8 cellular contexts compared by ENCODE assay signal in the genomic region with DNA sequence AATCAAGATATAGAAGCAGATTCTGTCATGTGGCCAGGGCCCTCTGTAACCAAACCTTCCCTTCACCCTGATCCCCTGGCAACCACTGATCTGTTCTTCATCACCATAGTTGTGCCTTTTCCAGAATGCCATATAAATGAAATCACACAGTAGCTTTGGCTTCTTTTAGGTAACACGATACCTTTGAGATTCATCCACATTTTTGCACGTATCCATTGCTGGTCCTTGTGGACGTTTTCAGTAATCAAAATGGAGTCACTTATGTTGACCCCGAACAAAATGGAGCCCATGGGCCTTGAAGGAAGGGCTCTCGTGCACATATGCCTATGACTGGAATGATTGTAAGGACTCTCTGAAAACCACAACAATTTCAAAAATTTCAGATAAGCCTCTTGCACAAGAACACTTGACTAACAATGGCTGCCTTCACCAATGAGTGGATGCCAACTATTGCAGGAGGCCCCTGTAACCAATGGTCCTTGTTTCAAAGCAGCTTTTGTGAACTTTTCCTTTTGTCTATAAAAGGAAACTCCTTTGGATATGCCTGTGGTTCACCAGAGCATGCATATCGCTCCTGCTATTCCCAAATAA.
DNase-seq lines count a peak whose midpoint lies in the region; TF ChIP-seq lines count a peak whose summit lies in the region.

No MANE protein-coding gene starts in this region.

- H3K4me3 Mint-ChIP-seq in Caco-2 (ENCODE audit: unreplicated experiment) (peak overlapping the region; percentile 2), immature natural killer cell (no peak overlapping the region)
- no peak overlapping the region for H3K4me3 Mint-ChIP-seq in activated T-cell treated with anti-CD3 and anti-CD28 coated beads, Interleukin-2, amount 50 U/mL, for 24 hours

- peaks cover 12% of the 10 kb centered on the region for H3K9me3 ChIP-seq in Caco-2
- no peaks in the 10 kb centered on the region for H3K9me3 ChIP-seq in mammary epithelial cell (replicated peaks; ENCODE audit: insufficient read depth, low read length)

- no TSS peak for BruUV-seq in Caco-2 (replicated peaks; lab: Mats Ljungman, UMichigan)
- BruUV-seq in mammary epithelial cell (replicated peaks; lab: Mats Ljungman, UMichigan), result no TSS peak

- peaks cover 41% of the 10 kb centered on the region for H3K4me1 Mint-ChIP-seq in Caco-2 (ENCODE audit: low read depth, unreplicated experiment)
- no peaks in the 10 kb centered on the region for H3K4me1 Mint-ChIP-seq in immature natural killer cell
- peaks cover under 1% of the 10 kb centered on the region for H3K4me1 Mint-ChIP-seq in activated T-cell treated with anti-CD3 and anti-CD28 coated beads, Interleukin-2, amount 50 U/mL, for 24 hours (ENCODE audit: low read depth)

- DNase-seq in Caco-2 (peak; percentile 86 to 88), NB4 (ENCODE audit: low read depth) (peak; percentile 67), mammary epithelial cell (peak; percentile 56), myocyte (ENCODE audit: low read depth) (peak; percentile 87), NCI-H345 (lab: John Stamatoyannopoulos, UW) (no peak), immature natural killer cell (no peak), NCI-H1694 (lab: John Stamatoyannopoulos, UW) (no peak)
- no peak for DNase-seq in activated T-cell treated with anti-CD3 and anti-CD28 coated beads, Interleukin-2, amount 50 U/mL, for 24 hours

- H3K4me2 ChIP-seq in mammary epithelial cell (ENCODE audit: insufficient read depth, low read depth, low read length), result peak overlapping the region; percentile 15

- H3K9me3 Mint-ChIP-seq in Caco-2 (ENCODE audit: unreplicated experiment), result peaks cover 27% of the 10 kb centered on the region
- no peaks in the 10 kb centered on the region for H3K9me3 Mint-ChIP-seq in immature natural killer cell
- H3K9me3 Mint-ChIP-seq in activated T-cell treated with anti-CD3 and anti-CD28 coated beads, Interleukin-2, amount 50 U/mL, for 24 hours, result no peaks in the 10 kb centered on the region

- peaks cover 39% of the 10 kb centered on the region for H3K4me1 ChIP-seq in Caco-2
- H3K4me1 ChIP-seq in mammary epithelial cell (ENCODE audit: insufficient read depth, low read length), result peaks cover 8% of the 10 kb centered on the region

- H3K27ac ChIP-seq in mammary epithelial cell (ENCODE audit: insufficient read depth, low read depth, low read length), result no peak overlapping the region

- H3K4me3 ChIP-seq in Caco-2 (ENCODE audit: low read depth, low read length) (no peak overlapping the region), NB4 (ENCODE audit: low read depth, low read length) (no peak overlapping the region), mammary epithelial cell (replicated peaks in 1 of 3; ENCODE audit: insufficient read depth in 1 of 3, low read depth in 2 of 3, low read length in 3 of 3) (no peak overlapping the region)

- no peaks in the 10 kb centered on the region for H3K36me3 ChIP-seq in Caco-2 (ENCODE audit: control insufficient read depth, insufficient read depth, low read length)
- H3K36me3 ChIP-seq in mammary epithelial cell (ENCODE audit: insufficient read depth, low read length), result no peaks in the 10 kb centered on the region

- H2AFZ ChIP-seq in mammary epithelial cell (ENCODE audit: low read depth, low read length), result peak overlapping the region; percentile 68

- intact Hi-C loops in Caco-2 (cut with micrococcal nuclease; ENCODE audit: unreplicated experiment), result loop anchor here (2.0 to 5.0 kb wide), 2 partner anchors 83 to 177 kb away; a partner anchor contains a TSS
- intact Hi-C loops in mammary epithelial cell (cut with micrococcal nuclease), result no loop called here

- TF ChIP-seq POLR2A in NB4 (IDR thresholded peaks at IDR 0.05; ENCODE audit: extremely low read depth, insufficient read length), result no peak

- in situ Hi-C loops in mammary epithelial cell (cut with MboI; ENCODE audit: low sequenced_read_pairs in 2 of 2), result no loop called here

- POLR2A ChIA-PET in Caco-2 (lab: Charles Lee), result interaction anchor here (0.6 to 1.1 kb wide), 3 partner anchors 84 to 1631 kb away, joined by 3 read pairs; a partner anchor contains a TSS

- H3K27me3 ChIP-seq in Caco-2 (replicated peaks; ENCODE audit: control insufficient read depth, insufficient read depth, low read length) (no peaks in the 10 kb centered on the region), mammary epithelial cell (ENCODE audit: insufficient read depth, low read length) (no peaks in the 10 kb centered on the region)

- CTCF ChIA-PET in Caco-2 (lab: Charles Lee) (interaction anchor here (0.6 to 1.3 kb wide), 2 partner anchors 30 to 412 kb away, joined by 4 to 13 read pairs; no protein-coding TSS in a partner anchor), mammary epithelial cell (lab: Charles Lee; ENCODE audit: low non-redundant PET) (no interaction called here)

- peaks cover 7% of the 10 kb centered on the region for H3K36me3 Mint-ChIP-seq in Caco-2 (ENCODE audit: insufficient read depth, unreplicated experiment)
- H3K36me3 Mint-ChIP-seq in immature natural killer cell, result no peaks in the 10 kb centered on the region
- H3K36me3 Mint-ChIP-seq in activated T-cell treated with anti-CD3 and anti-CD28 coated beads, Interleukin-2, amount 50 U/mL, for 24 hours (ENCODE audit: low read depth), result no peaks in the 10 kb centered on the region

- 26% methylated on average over 6 of the region's 6 CpGs for WGBS in mammary epithelial cell (ENCODE audit: low coverage, missing lambda C conversion rate)

- TF ChIP-seq CTCF in Caco-2 (IDR thresholded peaks at IDR 0.05; ENCODE audit: insufficient read depth in 1 of 2, low read depth in 1 of 2, low read length in 1 of 2, severe bottlenecking in 1 of 2, unreplicated experiment in 1 of 2) (no peak), NB4 (IDR thresholded peaks at IDR 0.05; ENCODE audit: low read depth, low read length) (no peak), mammary epithelial cell (conservative IDR thresholded peaks at IDR 0.05 in 1 of 2, IDR thresholded peaks at IDR 0.05 in 1 of 2; ENCODE audit: extremely low read depth in 1 of 2, insufficient read depth in 1 of 2, low read depth in 1 of 2, low read length in 2 of 2) (no peak)

- dilution Hi-C loops in mammary epithelial cell (cut with HindIII; ENCODE audit: low sequenced_read_pairs), result no loop called here

- H3K27ac Mint-ChIP-seq in Caco-2 (ENCODE audit: unreplicated experiment) (peak overlapping the region; percentile 87), immature natural killer cell (no peak overlapping the region)
- no peak overlapping the region for H3K27ac Mint-ChIP-seq in activated T-cell treated with anti-CD3 and anti-CD28 coated beads, Interleukin-2, amount 50 U/mL, for 24 hours

- no peaks in the 10 kb centered on the region for H4K20me1 ChIP-seq in mammary epithelial cell (ENCODE audit: insufficient read depth, low read length)

- H3K9ac ChIP-seq in mammary epithelial cell (ENCODE audit: insufficient read depth, low read length), result no peak overlapping the region

- no peaks in the 10 kb centered on the region for H3K79me2 ChIP-seq in mammary epithelial cell (ENCODE audit: insufficient read depth, low read length)

- H3K27me3 Mint-ChIP-seq in Caco-2 (ENCODE audit: insufficient read depth, unreplicated experiment) (no peaks in the 10 kb centered on the region), immature natural killer cell (ENCODE audit: low read depth in 3 of 3) (peaks cover 0 to 11% (median 0%) of the 10 kb centered on the region in 3 donors)
- H3K27me3 Mint-ChIP-seq in activated T-cell treated with anti-CD3 and anti-CD28 coated beads, Interleukin-2, amount 50 U/mL, for 24 hours, result peaks cover 2% of the 10 kb centered on the region

Comparison
In these comparisons a context has a peak if more than half of its experiments do, and no peak if none do; other contexts are left out.
1. DNase-seq: peak in Caco-2 (2 of 2), NB4 (single experiment), mammary epithelial cell (single experiment) and myocyte (single experiment); none in NCI-H345 (single experiment), immature natural killer cell (0 of 3), activated T-cell treated with anti-CD3 and anti-CD28 coated beads, Interleukin-2, amount 50 U/mL, for 24 hours (single experiment) and NCI-H1694 (single experiment).